8 cellular contexts compared by ENCODE assay signal in genomic region chr6:130885392-130886192, GRCh38. TPM values are rescaled to one million over a fixed set of nuclear protein-coding genes. Genes with fewer than 3 reads are reported as not detected.
DNase-seq lines count a peak whose midpoint lies in the region; ATAC-seq, FAIRE-seq and TF ChIP-seq lines count a peak whose summit lies in the region.

No MANE protein-coding gene starts in this region.

- ATAC-seq in GM18909 (IDR thresholded peaks at IDR 0.05; ENCODE audit: poor library complexity, unreplicated experiment) = peak; percentile 94
- peak; percentile 97 for ATAC-seq in HG03159 (IDR thresholded peaks at IDR 0.05; ENCODE audit: unreplicated experiment)

- H3K27me3 ChIP-seq in BJ (ENCODE audit: control insufficient read depth, insufficient read depth, low read length) (no peaks in the 10 kb centered on the region), liver (ENCODE audit: control insufficient read depth in 4 of 4, insufficient read depth in 4 of 4, low read length in 3 of 4) (no peaks in the 10 kb centered on the region)

- CTCF ChIA-PET in BJ (lab: Yijun Ruan, JAX) = interaction anchor here (1.0 to 7.9 kb wide), 21 partner anchors 8 to 1030 kb away, joined by 3 to 160 read pairs (median 5); partner anchors contain the start of gene EPB41L2

- TF ChIP-seq CTCF in BJ (IDR thresholded peaks at IDR 0.05; ENCODE audit: insufficient read depth, low read depth, low read length) (peak; percentile 77), liver (IDR thresholded peaks at IDR 0.05; ENCODE audit: low read depth, low read length, missing input control) (peak; percentile 94)

- DNase-seq in BJ (ENCODE audit: low read depth) (peak; percentile 19), NCI-H460 (ENCODE audit: extremely low read depth, low read depth) (peak; percentile 64)
- peak; percentile 44 to 73 for DNase-seq in activated CD4-positive, alpha-beta T cell treated with anti-CD3 and anti-CD28 coated beads for 24 hours (ENCODE audit: low read depth in 2 of 2)
- DNase-seq in stimulated activated CD8-positive, alpha-beta memory T cell treated with anti-CD3 and anti-CD28 coated beads, Interleukin-12 subunit alpha, Interleukin-12 subunit beta, amount 100 ng/mL, for 4 hours (ENCODE audit: low read depth) = peak; percentile 17

- H3K9me3 ChIP-seq in liver (ENCODE audit: control insufficient read depth in 4 of 4, low read length in 3 of 4) = no peaks in the 10 kb centered on the region

- H3K4me3 ChIP-seq in BJ (ENCODE audit: low read depth, low read length) (no peak overlapping the region), liver (ENCODE audit: low read depth in 1 of 3, low read length in 3 of 3) (no peak overlapping the region)

- WGBS in liver = 25% methylated on average over 4 of the region's 4 CpGs

- POLR2A ChIA-PET in BJ (lab: Charles Lee) = no interaction called here

- no peak overlapping the region for H3K27ac ChIP-seq in liver (ENCODE audit: low read depth in 1 of 2, low read length in 2 of 2)

- H3K9ac ChIP-seq in liver (ENCODE audit: low read depth in 1 of 2, low read length in 2 of 2) = no peak overlapping the region

- H3K36me3 ChIP-seq in BJ (ENCODE audit: control insufficient read depth, insufficient read depth, low read length) (no peaks in the 10 kb centered on the region), liver (ENCODE audit: control insufficient read depth in 4 of 4, insufficient read depth in 3 of 4, low read depth in 1 of 4, low read length in 3 of 4) (no peaks in the 10 kb centered on the region)

- peak; percentile 92 for FAIRE-seq in colon (lab: Jason Lieb, UNC)

- H3K4me1 ChIP-seq in liver (ENCODE audit: control insufficient read depth in 4 of 4, insufficient read depth in 4 of 4, low read length in 3 of 4) = no peaks in the 10 kb centered on the region

- peak; percentile 98 to 99 for TF ChIP-seq RAD21 in liver (IDR thresholded peaks at IDR 0.05)

TF ChIP-seq in liver, 16 proteins besides CTCF, POLR2A, EP300 and RAD21:
- no peak for TF ChIP-seq NR2F2 (IDR thresholded peaks at IDR 0.05)
- no peak for TF ChIP-seq ZBTB33 (IDR thresholded peaks at IDR 0.05)
- no peak for TF ChIP-seq TAF1 (conservative IDR thresholded peaks at IDR 0.05)
- TF ChIP-seq EGR1 (IDR thresholded peaks at IDR 0.05; ENCODE audit: low read depth in 2 of 2) = no peak
- no peak for TF ChIP-seq SP1 (IDR thresholded peaks at IDR 0.05)
- TF ChIP-seq HNF4G (IDR thresholded peaks at IDR 0.05) = no peak
- TF ChIP-seq ATF3 (IDR thresholded peaks at IDR 0.05) = no peak
- TF ChIP-seq JUND (IDR thresholded peaks at IDR 0.05) = no peak
- TF ChIP-seq YY1 (IDR thresholded peaks at IDR 0.05) = no peak
- no peak for TF ChIP-seq GABPA (IDR thresholded peaks at IDR 0.05 in 1 of 2, conservative IDR thresholded peaks at IDR 0.05 in 1 of 2)
- TF ChIP-seq FOXA1 (IDR thresholded peaks at IDR 0.05) = no peak
- TF ChIP-seq FOXA2 (IDR thresholded peaks at IDR 0.05) = no peak
- TF ChIP-seq HNF4A (conservative IDR thresholded peaks at IDR 0.05) = no peak
- no peak for TF ChIP-seq RXRA (IDR thresholded peaks at IDR 0.05)
TF ChIP-seq in liver: peak in this region for 0.

RNA-seq across cellular contexts. Expression of gene SMLR1, which starts 58.4 kb away (rescaled TPM):
- polyA plus RNA-seq in BJ (2011; rRNA removed) (not detected in 2 replicates), liver (10 to 100 TPM; 20.8 to 40.8 TPM)
- not detected in 2 replicates for polyA minus RNA-seq in BJ (2011; rRNA and poly(A)+ RNA removed)
- not detected in 2 replicates for total RNA-seq in NCI-H460 (2014; rRNA removed; shearing (Covaris generic))
- not detected in 2 replicates for polyA plus RNA-seq in NCI-H460 (2014; cell fraction: nucleus; rRNA removed)
- 10 to 100 TPM; 38.4 to 65.2 TPM for total RNA-seq in liver

Comparison
In these comparisons a context has a peak if more than half of its experiments do, and no peak if none do; other contexts are left out.
1. RNA of gene SMLR1, which starts 58.4 kb away (total RNA-seq): 38.4 to 65.2 TPM in liver; not detected in NCI-H460; every median in the first group is over 10 times any median in the second.
2. Peak in every context shown above with its lines, with median percentiles within 50 percentile points of each other: DNase-seq.